9 cellular contexts compared by ENCODE assay signal in the genomic region with DNA sequence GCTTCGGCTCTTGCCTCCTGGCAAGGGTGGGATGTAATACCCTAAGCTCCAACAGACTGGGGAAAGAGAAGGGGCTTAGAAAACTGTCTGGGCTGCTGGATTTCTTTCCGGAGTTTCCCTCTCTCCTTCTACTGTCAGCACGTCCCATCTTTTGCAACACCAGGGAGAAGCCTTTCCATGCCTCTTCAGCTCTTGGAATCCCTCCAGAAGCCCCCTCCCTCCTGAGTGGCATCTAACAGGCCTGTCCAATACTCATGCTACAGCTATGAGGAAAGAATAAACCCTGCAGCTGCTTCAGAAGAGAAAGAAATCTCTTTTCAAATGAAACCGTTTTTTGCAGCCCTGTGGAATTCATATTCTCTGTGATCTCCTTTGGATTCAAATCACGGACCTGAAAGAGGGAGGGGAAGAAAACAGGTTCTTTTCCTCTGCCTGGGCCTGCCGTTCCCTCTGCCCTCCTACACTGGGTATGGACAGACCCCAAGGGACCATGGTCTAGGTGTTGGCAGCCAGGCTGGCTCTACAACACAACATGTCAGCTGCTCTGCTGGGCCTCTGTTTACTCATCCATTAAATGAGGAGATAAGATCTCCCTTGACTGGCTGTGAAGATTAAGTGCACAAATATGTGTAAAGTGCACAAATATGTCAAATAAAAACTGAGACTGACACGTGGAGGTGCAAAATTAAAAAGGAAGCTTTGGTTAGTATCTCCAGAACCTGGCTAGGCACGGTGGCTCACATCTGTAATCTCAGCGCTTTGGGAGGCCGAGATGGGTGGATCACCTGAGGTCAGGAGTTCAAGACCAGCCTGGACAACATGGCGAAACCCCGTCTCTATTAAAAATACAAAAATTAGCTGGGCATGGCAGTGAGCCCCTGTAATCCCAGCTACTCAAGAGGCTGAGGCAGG. TPM values are rescaled to one million over a fixed set of nuclear protein-coding genes. Genes with fewer than 3 reads are reported as not detected.
DNase-seq lines count a peak whose midpoint lies in the region; ATAC-seq and TF ChIP-seq lines count a peak whose summit lies in the region.
"Had no signal": no experiment of that assay in that cellular context is flagged by ENCODE, and none has a peak within 500 bp of the region (broad histone marks: within the 10 kb centered on the region; RNA-seq: fewer than 3 reads in every experiment).

No MANE protein-coding gene starts in this region.

- H3K4me3 ChIP-seq in skeletal muscle tissue (ENCODE audit: low read length in 3 of 3): no peak overlapping the region

- H3K9ac ChIP-seq in skeletal muscle tissue (ENCODE audit: low read depth in 1 of 3, low read length in 3 of 3): no peak overlapping the region

- no peaks in the 10 kb centered on the region for H3K27me3 ChIP-seq in skeletal muscle tissue (ENCODE audit: control insufficient read depth in 3 of 3, insufficient read depth in 3 of 3, low read length in 3 of 3)

- ATAC-seq in GM18868 (IDR thresholded peaks at IDR 0.05; ENCODE audit: unreplicated experiment): no peak

- H3K9me3 ChIP-seq in skeletal muscle tissue (ENCODE audit: control insufficient read depth in 3 of 3, low read length in 3 of 3): no peaks in the 10 kb centered on the region

- peak overlapping the region; percentile 97 for H3K27ac ChIP-seq in epithelial cell of prostate
- peak overlapping the region; percentile 83 for H3K27ac ChIP-seq in skeletal muscle tissue (ENCODE audit: low read depth, low read length)

- H3K4me1 ChIP-seq in skeletal muscle tissue (ENCODE audit: control insufficient read depth in 3 of 3, insufficient read depth in 3 of 3, low read length in 3 of 3): peaks cover 9 to 29% (median 18%) of the 10 kb centered on the region in 3 donors

- CTCF ChIA-PET in GM10248 (lab: Yijun Ruan, JAX): interaction anchor here (1.2 to 3.6 kb wide), 4 partner anchors 10 to 345 kb away, joined by 3 to 14 read pairs (median 8); no protein-coding TSS in a partner anchor

- no peaks in the 10 kb centered on the region for H3K36me3 ChIP-seq in skeletal muscle tissue (ENCODE audit: control insufficient read depth in 3 of 3, insufficient read depth in 3 of 3, low read length in 3 of 3)

- TF ChIP-seq CTCF in GM10248 (IDR thresholded peaks at IDR 0.05; ENCODE audit: control extremely low read depth, extremely low read depth, low read depth, missing control alignments): no peak

- POLR2A ChIA-PET in GM10248 (lab: Yijun Ruan, JAX): no interaction called here

- DNase-seq in GM04504 (ENCODE audit: low read depth) (peak; percentile 71), NCI-H82 treated with DMSO at 0.1 percent for 48 hours (lab: John Stamatoyannopoulos, UW; ENCODE audit: unreplicated experiment) (peak; percentile 9), epithelial cell of prostate (ENCODE audit: low read depth, low spot score) (no peak), GDM1 (lab: John Stamatoyannopoulos, UW) (no peak), HuH-7.5 (ENCODE audit: low spot score) (no peak), GM10248 (ENCODE audit: extremely low spot score) (no peak)

RNA-seq across cellular contexts. Expression of a gene that starts 6.0 kb away (rescaled TPM):
- 78.8 TPM for total RNA-seq in skeletal muscle tissue

RNA-seq across cellular contexts. Expression of a gene that starts 40.8 kb away (rescaled TPM):
- total RNA-seq in skeletal muscle tissue: 1.0 TPM
- total RNA-seq: pulmonary artery endothelial cell had no signal

Comparison
In these comparisons a context has a peak if more than half of its experiments do, and no peak if none do; other contexts are left out.
1. DNase-seq: peak in GM04504 (single experiment) and NCI-H82 treated with DMSO at 0.1 percent for 48 hours (single experiment); none in epithelial cell of prostate (single experiment), GDM1 (single experiment), HuH-7.5 (single experiment) and GM10248 (single experiment).